In the genomic region with DNA sequence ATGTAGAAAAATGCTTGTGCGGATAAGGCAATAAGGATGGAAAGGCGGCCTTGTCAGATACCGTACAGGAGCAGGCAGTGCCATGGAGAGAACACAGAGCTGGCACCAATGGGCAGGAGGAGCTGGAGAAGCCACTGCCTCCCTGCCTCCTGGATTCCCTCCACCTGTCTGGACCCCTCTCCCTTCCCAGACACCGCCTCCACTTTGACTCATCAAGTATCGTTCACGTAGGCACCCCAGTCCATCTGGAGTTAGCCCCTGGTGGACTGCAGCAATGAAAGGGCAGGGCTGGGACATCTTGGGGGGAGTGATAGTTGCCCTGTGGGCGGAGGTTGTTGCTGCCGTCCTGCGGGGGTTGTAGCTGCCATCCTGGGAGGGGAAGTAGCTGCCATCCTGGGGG, we compare ENCODE assay signal across 20 cellular contexts.
DNase-seq lines count a peak whose midpoint lies in the region; ATAC-seq, FAIRE-seq and TF ChIP-seq lines count a peak whose summit lies in the region.
"Had no signal": no experiment of that assay in that cellular context is flagged by ENCODE, and none has a peak within 500 bp of the region (broad histone marks: within the 10 kb centered on the region; RNA-seq: fewer than 3 reads in every experiment).

No MANE protein-coding gene starts in this region.

- no peaks in the 10 kb centered on the region for H3K36me3 Mint-ChIP-seq in glutamatergic neuron (ENCODE audit: unreplicated experiment)
- H3K36me3 Mint-ChIP-seq in stimulated activated memory B cell treated with anti-CD40 and anti-IgM and Interleukin-4, amounts not matched to agents 10 μg/mL and 1 μg/mL and 100 μg/mL, for 72 hours = no peaks in the 10 kb centered on the region
- H3K36me3 Mint-ChIP-seq: CD14-positive monocyte had no signal

- H3K4me3 Mint-ChIP-seq in glutamatergic neuron (ENCODE audit: unreplicated experiment) = no peak overlapping the region
- H3K4me3 Mint-ChIP-seq in stimulated activated memory B cell treated with anti-CD40 and anti-IgM and Interleukin-4, amounts not matched to agents 10 μg/mL and 1 μg/mL and 100 μg/mL, for 72 hours = no peak overlapping the region
- H3K4me3 Mint-ChIP-seq: CD14-positive monocyte; CD4-positive, alpha-beta T cell; CD8-positive, alpha-beta memory T cell had no signal

- FAIRE-seq in D721Med (lab: Jason Lieb, UNC) = no peak
- FAIRE-seq: A204.1, GM12878, GM19239, H1 had no signal

- peaks cover 4% of the 10 kb centered on the region for H3K27me3 Mint-ChIP-seq in glutamatergic neuron (ENCODE audit: unreplicated experiment)
- peaks cover 12% of the 10 kb centered on the region for H3K27me3 Mint-ChIP-seq in stimulated activated memory B cell treated with anti-CD40 and anti-IgM and Interleukin-4, amounts not matched to agents 10 μg/mL and 1 μg/mL and 100 μg/mL, for 72 hours

- DNase-seq in DMS 273 (lab: John Stamatoyannopoulos, UW; ENCODE audit: unreplicated experiment) (peak; percentile 30), DMS 273 treated with DMSO at 0.1 percent for 48 hours (lab: John Stamatoyannopoulos, UW) (no peak), glutamatergic neuron (no peak), D721Med (ENCODE audit: insufficient read length, low spot score) (no peak)
- DNase-seq in stimulated activated CD4-positive, alpha-beta T cell treated with anti-CD3 and anti-CD28 coated beads, Interleukin-4, amount 100 ng/mL, for 4 hours = no peak
- DNase-seq: BE2C; CD4-positive, alpha-beta T cell; CD8-positive, alpha-beta memory T cell; DMS79; EL; GDM1; GM23248; H7; HCEC 1CT had no signal

- peaks cover 17% of the 10 kb centered on the region for H3K4me1 Mint-ChIP-seq in glutamatergic neuron (ENCODE audit: low read depth, unreplicated experiment)
- peaks cover 36% of the 10 kb centered on the region for H3K4me1 Mint-ChIP-seq in stimulated activated memory B cell treated with anti-CD40 and anti-IgM and Interleukin-4, amounts not matched to agents 10 μg/mL and 1 μg/mL and 100 μg/mL, for 72 hours

- H3K9me3 Mint-ChIP-seq in glutamatergic neuron (ENCODE audit: unreplicated experiment) = peaks cover 13% of the 10 kb centered on the region
- no peaks in the 10 kb centered on the region for H3K9me3 Mint-ChIP-seq in stimulated activated memory B cell treated with anti-CD40 and anti-IgM and Interleukin-4, amounts not matched to agents 10 μg/mL and 1 μg/mL and 100 μg/mL, for 72 hours

- peak overlapping the region; percentile 53 for H3K27ac Mint-ChIP-seq in glutamatergic neuron (ENCODE audit: unreplicated experiment)
- H3K27ac Mint-ChIP-seq in stimulated activated memory B cell treated with anti-CD40 and anti-IgM and Interleukin-4, amounts not matched to agents 10 μg/mL and 1 μg/mL and 100 μg/mL, for 72 hours = peak overlapping the region; percentile 49
- H3K27ac Mint-ChIP-seq: CD14-positive monocyte; CD4-positive, alpha-beta T cell had no signal

- ATAC-seq in stimulated activated memory B cell treated with anti-CD40 and anti-IgM and Interleukin-4, amounts not matched to agents 10 μg/mL and 1 μg/mL and 100 μg/mL, for 72 hours = no peak
- ATAC-seq: GM12878 had no signal

- TF ChIP-seq CTCF in glutamatergic neuron (IDR thresholded peaks at IDR 0.05; ENCODE audit: partially characterized antibody, unreplicated experiment) (no peak), D721Med (IDR thresholded peaks at IDR 0.05; ENCODE audit: insufficient read depth, missing control alignments) (no peak)
